Comparison of ENCODE assay signal across 1 cellular context in genomic region chr7:98300595-98301372, GRCh38.
TF ChIP-seq lines count a peak whose summit lies in the region.

No MANE protein-coding gene starts in this region.

TF ChIP-seq in HepG2, 621 proteins besides CTCF, POLR2A, EP300 and RAD21 (continued from another document):
- TF ChIP-seq, protein P1, sequence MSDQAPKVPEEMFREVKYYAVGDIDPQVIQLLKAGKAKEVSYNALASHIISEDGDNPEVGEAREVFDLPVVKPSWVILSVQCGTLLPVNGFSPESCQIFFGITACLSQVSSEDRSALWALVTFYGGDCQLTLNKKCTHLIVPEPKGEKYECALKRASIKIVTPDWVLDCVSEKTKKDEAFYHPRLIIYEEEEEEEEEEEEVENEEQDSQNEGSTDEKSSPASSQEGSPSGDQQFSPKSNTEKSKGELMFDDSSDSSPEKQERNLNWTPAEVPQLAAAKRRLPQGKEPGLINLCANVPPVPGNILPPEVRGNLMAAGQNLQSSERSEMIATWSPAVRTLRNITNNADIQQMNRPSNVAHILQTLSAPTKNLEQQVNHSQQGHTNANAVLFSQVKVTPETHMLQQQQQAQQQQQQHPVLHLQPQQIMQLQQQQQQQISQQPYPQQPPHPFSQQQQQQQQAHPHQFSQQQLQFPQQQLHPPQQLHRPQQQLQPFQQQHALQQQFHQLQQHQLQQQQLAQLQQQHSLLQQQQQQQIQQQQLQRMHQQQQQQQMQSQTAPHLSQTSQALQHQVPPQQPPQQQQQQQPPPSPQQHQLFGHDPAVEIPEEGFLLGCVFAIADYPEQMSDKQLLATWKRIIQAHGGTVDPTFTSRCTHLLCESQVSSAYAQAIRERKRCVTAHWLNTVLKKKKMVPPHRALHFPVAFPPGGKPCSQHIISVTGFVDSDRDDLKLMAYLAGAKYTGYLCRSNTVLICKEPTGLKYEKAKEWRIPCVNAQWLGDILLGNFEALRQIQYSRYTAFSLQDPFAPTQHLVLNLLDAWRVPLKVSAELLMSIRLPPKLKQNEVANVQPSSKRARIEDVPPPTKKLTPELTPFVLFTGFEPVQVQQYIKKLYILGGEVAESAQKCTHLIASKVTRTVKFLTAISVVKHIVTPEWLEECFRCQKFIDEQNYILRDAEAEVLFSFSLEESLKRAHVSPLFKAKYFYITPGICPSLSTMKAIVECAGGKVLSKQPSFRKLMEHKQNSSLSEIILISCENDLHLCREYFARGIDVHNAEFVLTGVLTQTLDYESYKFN (CRISPR knock-in tag; conservative IDR thresholded peaks at IDR 0.05), result peak; percentile 82
- peak; percentile 55; the same call in 1 of the 2 replicates for TF ChIP-seq ETV5 (CRISPR knock-in tag; IDR thresholded peaks at IDR 0.05; ENCODE audit: borderline replicate concordance)
- TF ChIP-seq POLR2AphosphoS5 (IDR thresholded peaks at IDR 0.05; ENCODE audit: low read depth, low read length), result no peak
- TF ChIP-seq SALL1 (CRISPR knock-in tag; IDR thresholded peaks at IDR 0.05), result peak; percentile 97
- TF ChIP-seq LCORL (IDR thresholded peaks at IDR 0.05), result no peak
- TF ChIP-seq LCORL (CRISPR knock-in tag; IDR thresholded peaks at IDR 0.05), result peak; percentile 89
- TF ChIP-seq ZNF546 (CRISPR knock-in tag; conservative IDR thresholded peaks at IDR 0.05), result no peak
- peak; percentile 91 for TF ChIP-seq FOXO1 (CRISPR knock-in tag; IDR thresholded peaks at IDR 0.05)
- no peak for TF ChIP-seq TMF1 (CRISPR knock-in tag; IDR thresholded peaks at IDR 0.05; ENCODE audit: low read depth)
- peak; percentile 42; the same call in 1 of the 2 replicates for TF ChIP-seq ZNF772 (CRISPR knock-in tag; IDR thresholded peaks at IDR 0.05)
- TF ChIP-seq, protein P2, sequence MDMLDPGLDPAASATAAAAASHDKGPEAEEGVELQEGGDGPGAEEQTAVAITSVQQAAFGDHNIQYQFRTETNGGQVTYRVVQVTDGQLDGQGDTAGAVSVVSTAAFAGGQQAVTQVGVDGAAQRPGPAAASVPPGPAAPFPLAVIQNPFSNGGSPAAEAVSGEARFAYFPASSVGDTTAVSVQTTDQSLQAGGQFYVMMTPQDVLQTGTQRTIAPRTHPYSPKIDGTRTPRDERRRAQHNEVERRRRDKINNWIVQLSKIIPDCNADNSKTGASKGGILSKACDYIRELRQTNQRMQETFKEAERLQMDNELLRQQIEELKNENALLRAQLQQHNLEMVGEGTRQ (IDR thresholded peaks at IDR 0.05; ENCODE audit: low read depth, low read length), result peak; percentile 30; the same call in 1 of the 2 replicates
- TF ChIP-seq, protein P2 (CRISPR knock-in tag; IDR thresholded peaks at IDR 0.05; ENCODE audit: borderline replicate concordance), result peak; percentile 71; the same call in 1 of the 2 replicates
- peak in 1 of 2 experiments; percentile 55; a peak in 1 of 4 replicates for TF ChIP-seq KLF16 (CRISPR knock-in tag; IDR thresholded peaks at IDR 0.05)
- no peak for TF ChIP-seq ZNF557 (CRISPR knock-in tag; IDR thresholded peaks at IDR 0.05)
- no peak for TF ChIP-seq ZNF230 (CRISPR knock-in tag; IDR thresholded peaks at IDR 0.05)
- peak; percentile 68; the same call in 1 of the 2 replicates for TF ChIP-seq ZNF331 (CRISPR knock-in tag; IDR thresholded peaks at IDR 0.05)
- TF ChIP-seq, protein P3, sequence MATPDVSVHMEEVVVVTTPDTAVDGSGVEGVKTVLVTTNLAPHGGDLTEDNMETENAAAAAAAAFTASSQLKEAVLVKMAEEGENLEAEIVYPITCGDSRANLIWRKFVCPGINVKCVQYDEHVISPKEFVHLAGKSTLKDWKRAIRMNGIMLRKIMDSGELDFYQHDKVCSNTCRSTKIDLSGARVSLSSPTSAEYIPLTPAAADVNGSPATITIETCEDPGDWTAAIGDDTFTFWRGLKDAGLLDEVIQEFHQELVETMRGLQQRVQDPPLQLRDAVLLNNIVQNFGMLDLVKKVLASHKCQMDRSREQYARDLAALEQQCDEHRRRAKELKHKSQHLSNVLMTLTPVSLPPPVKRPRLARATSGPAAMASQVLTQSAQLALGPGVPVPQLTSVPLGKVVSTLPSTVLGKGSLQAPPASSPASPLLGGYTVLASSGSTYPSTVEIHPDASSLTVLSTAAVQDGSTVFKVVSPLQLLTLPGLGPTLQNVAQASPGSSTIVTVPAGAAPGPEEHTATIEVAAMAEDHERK (CRISPR knock-in tag; IDR thresholded peaks at IDR 0.05; ENCODE audit: low read depth), result no peak
- TF ChIP-seq, protein P4, sequence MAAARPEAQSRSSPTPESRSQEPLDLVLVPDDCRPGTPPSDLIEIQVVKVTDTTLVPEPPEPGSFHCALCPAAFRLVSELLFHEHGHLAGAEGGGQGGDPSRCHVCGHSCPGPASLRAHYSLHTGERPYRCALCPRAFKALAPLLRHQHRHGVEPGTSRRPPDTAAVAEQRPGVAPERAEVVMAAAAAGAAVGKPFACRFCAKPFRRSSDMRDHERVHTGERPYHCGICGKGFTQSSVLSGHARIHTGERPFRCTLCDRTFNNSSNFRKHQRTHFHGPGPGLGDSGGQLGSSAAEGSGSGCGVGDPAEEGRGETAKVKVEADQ (CRISPR knock-in tag; IDR thresholded peaks at IDR 0.05; ENCODE audit: borderline replicate concordance), result no peak
- TF ChIP-seq AGO2 (optimal IDR thresholded peaks at IDR 0.05; ENCODE audit: low read depth, low read length), result no peak
- no peak for TF ChIP-seq YY1 (IDR thresholded peaks at IDR 0.05; ENCODE audit: insufficient read depth, insufficient replicate concordance, low read depth, low read length)
- no peak for TF ChIP-seq GTF3A (CRISPR knock-in tag; conservative IDR thresholded peaks at IDR 0.05)
- no peak for TF ChIP-seq ZSCAN30 (CRISPR knock-in tag; IDR thresholded peaks at IDR 0.05)
- no peak for TF ChIP-seq ZNF781 (CRISPR knock-in tag; IDR thresholded peaks at IDR 0.05; ENCODE audit: borderline replicate concordance, not compliant biosample characterization)
- no peak for TF ChIP-seq ZNF317 (CRISPR knock-in tag; IDR thresholded peaks at IDR 0.05)
- no peak for TF ChIP-seq ZSCAN9 (CRISPR knock-in tag; IDR thresholded peaks at IDR 0.05; ENCODE audit: borderline replicate concordance)
- no peak for TF ChIP-seq SUZ12 (IDR thresholded peaks at IDR 0.05; ENCODE audit: low read depth, low read length)
- peak; percentile 84 for TF ChIP-seq ZGPAT (CRISPR knock-in tag; IDR thresholded peaks at IDR 0.05)
- peak; percentile 99 for TF ChIP-seq GFI1 (CRISPR knock-in tag; IDR thresholded peaks at IDR 0.05; ENCODE audit: borderline replicate concordance)
- no peak for TF ChIP-seq KLF13 (CRISPR knock-in tag; IDR thresholded peaks at IDR 0.05)
- peak; percentile 89 for TF ChIP-seq HDAC2 (CRISPR knock-in tag; IDR thresholded peaks at IDR 0.05)
- TF ChIP-seq ZNF556 (CRISPR knock-in tag; IDR thresholded peaks at IDR 0.05; ENCODE audit: borderline replicate concordance), result peak; percentile 69; the same call in 1 of the 2 replicates
- TF ChIP-seq, protein P5, sequence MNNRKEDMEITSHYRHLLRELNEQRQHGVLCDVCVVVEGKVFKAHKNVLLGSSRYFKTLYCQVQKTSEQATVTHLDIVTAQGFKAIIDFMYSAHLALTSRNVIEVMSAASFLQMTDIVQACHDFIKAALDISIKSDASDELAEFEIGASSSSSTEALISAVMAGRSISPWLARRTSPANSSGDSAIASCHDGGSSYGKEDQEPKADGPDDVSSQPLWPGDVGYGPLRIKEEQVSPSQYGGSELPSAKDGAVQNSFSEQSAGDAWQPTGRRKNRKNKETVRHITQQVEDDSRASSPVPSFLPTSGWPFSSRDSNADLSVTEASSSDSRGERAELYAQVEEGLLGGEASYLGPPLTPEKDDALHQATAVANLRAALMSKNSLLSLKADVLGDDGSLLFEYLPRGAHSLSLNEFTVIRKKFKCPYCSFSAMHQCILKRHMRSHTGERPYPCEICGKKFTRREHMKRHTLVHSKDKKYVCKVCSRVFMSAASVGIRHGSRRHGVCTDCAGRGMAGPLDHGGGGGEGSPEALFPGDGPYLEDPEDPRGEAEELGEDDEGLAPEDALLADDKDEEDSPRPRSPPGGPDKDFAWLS (CRISPR knock-in tag; IDR thresholded peaks at IDR 0.05; ENCODE audit: borderline replicate concordance), result no peak
- TF ChIP-seq, protein P6, sequence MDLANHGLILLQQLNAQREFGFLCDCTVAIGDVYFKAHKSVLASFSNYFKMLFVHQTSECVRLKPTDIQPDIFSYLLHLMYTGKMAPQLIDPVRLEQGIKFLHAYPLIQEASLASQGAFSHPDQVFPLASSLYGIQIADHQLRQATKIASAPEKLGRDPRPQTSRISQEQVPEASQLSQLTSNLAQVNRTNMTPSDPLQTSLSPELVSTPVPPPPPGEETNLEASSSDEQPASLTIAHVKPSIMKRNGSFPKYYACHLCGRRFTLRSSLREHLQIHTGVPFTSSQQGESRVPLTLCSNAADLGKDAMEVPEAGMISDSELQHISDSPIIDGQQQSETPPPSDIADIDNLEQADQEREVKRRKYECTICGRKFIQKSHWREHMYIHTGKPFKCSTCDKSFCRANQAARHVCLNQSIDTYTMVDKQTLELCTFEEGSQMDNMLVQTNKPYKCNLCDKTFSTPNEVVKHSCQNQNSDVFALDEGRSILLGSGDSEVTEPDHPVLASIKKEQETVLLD (CRISPR knock-in tag; IDR thresholded peaks at IDR 0.05; ENCODE audit: low read depth), result no peak
- TF ChIP-seq, protein P7, sequence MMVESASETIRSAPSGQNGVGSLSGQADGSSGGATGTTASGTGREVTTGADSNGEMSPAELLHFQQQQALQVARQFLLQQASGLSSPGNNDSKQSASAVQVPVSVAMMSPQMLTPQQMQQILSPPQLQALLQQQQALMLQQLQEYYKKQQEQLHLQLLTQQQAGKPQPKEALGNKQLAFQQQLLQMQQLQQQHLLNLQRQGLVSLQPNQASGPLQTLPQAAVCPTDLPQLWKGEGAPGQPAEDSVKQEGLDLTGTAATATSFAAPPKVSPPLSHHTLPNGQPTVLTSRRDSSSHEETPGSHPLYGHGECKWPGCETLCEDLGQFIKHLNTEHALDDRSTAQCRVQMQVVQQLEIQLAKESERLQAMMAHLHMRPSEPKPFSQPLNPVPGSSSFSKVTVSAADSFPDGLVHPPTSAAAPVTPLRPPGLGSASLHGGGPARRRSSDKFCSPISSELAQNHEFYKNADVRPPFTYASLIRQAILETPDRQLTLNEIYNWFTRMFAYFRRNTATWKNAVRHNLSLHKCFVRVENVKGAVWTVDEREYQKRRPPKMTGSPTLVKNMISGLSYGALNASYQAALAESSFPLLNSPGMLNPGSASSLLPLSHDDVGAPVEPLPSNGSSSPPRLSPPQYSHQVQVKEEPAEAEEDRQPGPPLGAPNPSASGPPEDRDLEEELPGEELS (CRISPR knock-in tag; IDR thresholded peaks at IDR 0.05), result peak; percentile 91
- 0 out of 2 replicates have a peak, but pooled peaks have one; percentile 37 for TF ChIP-seq ZBTB43 (CRISPR knock-in tag; conservative IDR thresholded peaks at IDR 0.05)
- TF ChIP-seq, protein P8, sequence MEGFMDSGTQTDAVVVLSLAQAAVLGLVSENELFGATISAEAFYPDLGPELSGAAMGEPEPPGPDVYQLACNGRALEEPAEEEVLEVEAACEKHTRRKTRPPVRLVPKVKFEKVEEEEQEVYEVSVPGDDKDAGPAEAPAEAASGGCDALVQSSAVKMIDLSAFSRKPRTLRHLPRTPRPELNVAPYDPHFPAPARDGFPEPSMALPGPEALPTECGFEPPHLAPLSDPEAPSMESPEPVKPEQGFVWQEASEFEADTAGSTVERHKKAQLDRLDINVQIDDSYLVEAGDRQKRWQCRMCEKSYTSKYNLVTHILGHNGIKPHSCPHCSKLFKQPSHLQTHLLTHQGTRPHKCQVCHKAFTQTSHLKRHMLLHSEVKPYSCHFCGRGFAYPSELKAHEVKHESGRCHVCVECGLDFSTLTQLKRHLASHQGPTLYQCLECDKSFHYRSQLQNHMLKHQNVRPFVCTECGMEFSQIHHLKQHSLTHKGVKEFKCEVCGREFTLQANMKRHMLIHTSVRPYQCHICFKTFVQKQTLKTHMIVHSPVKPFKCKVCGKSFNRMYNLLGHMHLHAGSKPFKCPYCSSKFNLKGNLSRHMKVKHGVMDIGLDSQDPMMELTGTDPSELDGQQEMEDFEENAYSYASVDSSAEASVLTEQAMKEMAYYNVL (CRISPR knock-in tag; IDR thresholded peaks at IDR 0.05; ENCODE audit: borderline replicate concordance), result peak; percentile 50; the same call in 1 of the 2 replicates
- TF ChIP-seq HNF4A (CRISPR knock-in tag; IDR thresholded peaks at IDR 0.05), result peak; percentile 57
- no peak for TF ChIP-seq XRCC5 (optimal IDR thresholded peaks at IDR 0.05; ENCODE audit: low read length)
- TF ChIP-seq, protein P9, sequence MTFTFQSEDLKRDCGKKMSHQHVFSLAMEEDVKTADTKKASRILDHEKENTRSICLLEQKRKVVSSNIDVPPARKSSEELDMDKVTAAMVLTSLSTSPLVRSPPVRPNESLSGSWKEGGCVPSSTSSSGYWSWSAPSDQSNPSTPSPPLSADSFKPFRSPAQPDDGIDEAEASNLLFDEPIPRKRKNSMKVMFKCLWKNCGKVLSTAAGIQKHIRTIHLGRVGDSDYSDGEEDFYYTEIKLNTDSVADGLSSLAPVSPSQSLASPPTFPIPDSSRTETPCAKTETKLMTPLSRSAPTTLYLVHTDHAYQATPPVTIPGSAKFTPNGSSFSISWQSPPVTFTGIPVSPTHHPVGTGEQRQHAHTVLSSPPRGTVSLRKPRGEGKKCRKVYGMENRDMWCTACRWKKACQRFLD (CRISPR knock-in tag; IDR thresholded peaks at IDR 0.05; ENCODE audit: borderline replicate concordance), result no peak
- no peak for TF ChIP-seq PAF1 (CRISPR knock-in tag; IDR thresholded peaks at IDR 0.05)
- no peak for TF ChIP-seq CREB1 (IDR thresholded peaks at IDR 0.05)
- peak; percentile 61; the same call in 1 of the 2 replicates for TF ChIP-seq CREB1 (CRISPR knock-in tag; IDR thresholded peaks at IDR 0.05)
- no peak for TF ChIP-seq SMARCC2 (IDR thresholded peaks at IDR 0.05)
- no peak for TF ChIP-seq ZNF383 (CRISPR knock-in tag; IDR thresholded peaks at IDR 0.05; ENCODE audit: borderline replicate concordance)
- TF ChIP-seq ZNF616 (CRISPR knock-in tag; IDR thresholded peaks at IDR 0.05; ENCODE audit: low read depth), result no peak
